In genomic region chr11:61545341-61545740, GRCh38 we compare ENCODE assay signal across 10 cellular contexts. TPM values are rescaled to one million over a fixed set of nuclear protein-coding genes. Genes with fewer than 3 reads are reported as not detected.
DNase-seq lines count a peak whose midpoint lies in the region; ATAC-seq, FAIRE-seq and TF ChIP-seq lines count a peak whose summit lies in the region.
"Had no signal": no experiment of that assay in that cellular context is flagged by ENCODE, and none has a peak within 500 bp of the region (broad histone marks: within the 10 kb centered on the region; RNA-seq: fewer than 3 reads in every experiment).

No MANE protein-coding gene starts in this region.

- TF ChIP-seq EP300 in A549 (IDR thresholded peaks at IDR 0.05): no peak
- TF ChIP-seq EP300 in sigmoid colon (IDR thresholded peaks at IDR 0.05): no peak

- H3F3A ChIP-seq in PC-3 (ENCODE audit: low read length, unreplicated experiment): no peaks in the 10 kb centered on the region

- intact Hi-C loops in PC-3 (cut with micrococcal nuclease): no loop called here
- intact Hi-C loops in vagina (cut with DNase I): no loop called here
- intact Hi-C loops in sigmoid colon (cut with DNase I): no loop called here

- WGBS in A549 (ENCODE audit: missing lambda C conversion rate): 61% methylated on average over 5 of the region's 7 CpGs
- WGBS in sigmoid colon, 2 donors: 94 to 96% methylated on average over 7 of the region's 7 CpGs

- no peak overlapping the region for H3K27ac ChIP-seq in A549
- no peak overlapping the region for H3K27ac ChIP-seq in PC-3 (ENCODE audit: low read length)
- no peak overlapping the region for H3K27ac ChIP-seq in vagina
- H3K27ac ChIP-seq in sigmoid colon: no peak overlapping the region

- no peaks in the 10 kb centered on the region for H3K9me2 ChIP-seq in PC-3 (replicated peaks; ENCODE audit: low read length)

- H3K27me3 ChIP-seq in PC-3 (ENCODE audit: low read length): no peaks in the 10 kb centered on the region
- H3K27me3 ChIP-seq in vagina: no peaks in the 10 kb centered on the region
- H3K27me3 ChIP-seq in sigmoid colon: peaks cover 11 to 59% (median 25%) of the 10 kb centered on the region in 3 donors

- H3K4me3 ChIP-seq in A549: no peak overlapping the region
- H3K4me3 ChIP-seq in PC-3 (ENCODE audit: low read length): no peak overlapping the region
- H3K4me3 ChIP-seq in fibroblast of villous mesenchyme (ENCODE audit: low read depth, low read length): no peak overlapping the region
- no peak overlapping the region for H3K4me3 ChIP-seq in vagina
- no peak overlapping the region for H3K4me3 ChIP-seq in sigmoid colon

- H3K4me2 ChIP-seq in A549 (no peak overlapping the region), PC-3 (ENCODE audit: low read length) (no peak overlapping the region)

- DNase-seq in A549 (ENCODE audit: low read depth in 1 of 2, low spot score in 1 of 2) (peak; percentile 42 to 83), PC-3 (peak; percentile 33), fibroblast of villous mesenchyme (ENCODE audit: low read depth) (no peak), vagina (ENCODE audit: extremely low spot score in 2 of 2) (no peak), inferior parietal cortex (ENCODE audit: extremely low spot score) (no peak), sigmoid colon (no peak)
- DNase-seq in stimulated activated CD4-positive, alpha-beta T cell treated with anti-CD3 and anti-CD28 coated beads, Interleukin-4, amount 100 ng/mL, for 24 hours: no peak
- DNase-seq: NCI-H1930, T-helper 9 cell had no signal

- no peaks in the 10 kb centered on the region for H4K20me1 ChIP-seq in PC-3 (ENCODE audit: low read length)

- H3K4me1 ChIP-seq in A549 (peaks cover 35% of the 10 kb centered on the region), PC-3 (ENCODE audit: insufficient read depth, low read length) (peaks cover 41% of the 10 kb centered on the region), vagina (no peaks in the 10 kb centered on the region), sigmoid colon (peaks cover 0 to 9% (median 4%) of the 10 kb centered on the region in 4 donors)

- no TSS peak for BruUV-seq in PC-3 (replicated peaks; lab: Mats Ljungman, UMichigan)

- TF ChIP-seq POLR2A in A549 (IDR thresholded peaks at IDR 0.05; ENCODE audit: low read length): no peak
- TF ChIP-seq POLR2A in vagina (IDR thresholded peaks at IDR 0.05): no peak
- TF ChIP-seq POLR2A in sigmoid colon (IDR thresholded peaks at IDR 0.05): no peak

- no peak for TF ChIP-seq RAD21 in A549 (conservative IDR thresholded peaks at IDR 0.05 in 1 of 2, IDR thresholded peaks at IDR 0.05 in 1 of 2)

- H3K9ac ChIP-seq in PC-3 (ENCODE audit: low read length): no peak overlapping the region

- no peak for FAIRE-seq in A549 (lab: Jason Lieb, UNC)

- CTCF ChIA-PET in A549 (lab: Yijun Ruan, JAX) (interaction anchor here (0.7 to 5.7 kb wide), 16 partner anchors 9 to 108 kb away, joined by 3 to 56 read pairs (median 6); partner anchors contain the start of gene LRRC10B), PC-3 (lab: Charles Lee) (interaction anchor here (0.8 kb wide), 1 partner anchor 22 kb away, joined by 4 read pairs; no protein-coding TSS in a partner anchor)

- H3K79me2 ChIP-seq in PC-3 (ENCODE audit: low read length): no peaks in the 10 kb centered on the region

- ATAC-seq in A549 (peak in 1 of 2 experiments; percentile 42; a peak in 3 of 6 replicates), PC-3 (no peak)

- H2AFZ ChIP-seq in PC-3 (ENCODE audit: low read length): no peak overlapping the region

- POLR2A ChIA-PET in A549 (lab: Yijun Ruan, JAX): no interaction called here
- POLR2A ChIA-PET in PC-3 (lab: Charles Lee; ENCODE audit: unreplicated experiment): no interaction called here

- H3K9me3 ChIP-seq in A549 (no peaks in the 10 kb centered on the region), PC-3 (ENCODE audit: low read length) (no peaks in the 10 kb centered on the region), vagina (no peaks in the 10 kb centered on the region), sigmoid colon (no peaks in the 10 kb centered on the region)

- TF ChIP-seq CTCF in A549 (IDR thresholded peaks at IDR 0.05): peak; percentile 29; the same call in 2 of the 3 replicates
- TF ChIP-seq CTCF in GM12874 (IDR thresholded peaks at IDR 0.05; ENCODE audit: insufficient read depth, low read depth, low read length): peak; percentile 57
- peak; percentile 82 for TF ChIP-seq CTCF in PC-3 (conservative IDR thresholded peaks at IDR 0.05; ENCODE audit: low read depth, low read length)
- peak; percentile 46 for TF ChIP-seq CTCF in fibroblast of villous mesenchyme (IDR thresholded peaks at IDR 0.05; ENCODE audit: insufficient read depth, low read depth, low read length)
- no peak for TF ChIP-seq CTCF in vagina (IDR thresholded peaks at IDR 0.05)
- no peak for TF ChIP-seq CTCF in sigmoid colon (IDR thresholded peaks at IDR 0.05)

- H3K36me3 ChIP-seq in PC-3 (ENCODE audit: low read depth, low read length) (no peaks in the 10 kb centered on the region), vagina (no peaks in the 10 kb centered on the region), sigmoid colon (no peaks in the 10 kb centered on the region)

TF ChIP-seq in A549, 52 proteins besides CTCF, POLR2A, EP300 and RAD21:
- TF ChIP-seq REST (IDR thresholded peaks at IDR 0.05) (0 out of 2 replicates have a peak, but pooled peaks have one; percentile 20), E2F6 (IDR thresholded peaks at IDR 0.05; ENCODE audit: borderline replicate concordance, low read depth) (no peak), HOXB5 (CRISPR knock-in tag; IDR thresholded peaks at IDR 0.05) (0 out of 2 replicates have a peak, but pooled peaks have one; percentile 53), HDAC2 (IDR thresholded peaks at IDR 0.05) (no peak), CHD2 (IDR thresholded peaks at IDR 0.05; ENCODE audit: low read length, partially characterized antibody) (no peak), FOSL2 (IDR thresholded peaks at IDR 0.05) (no peak), FOSL2 (CRISPR knock-in tag; IDR thresholded peaks at IDR 0.05) (no peak), HOXB13 (CRISPR knock-in tag; IDR thresholded peaks at IDR 0.05; ENCODE audit: low read depth) (peak; percentile 63; the same call in 1 of the 2 replicates), KDM1A (IDR thresholded peaks at IDR 0.05; ENCODE audit: low read depth) (no peak), GATA3 (IDR thresholded peaks at IDR 0.05; ENCODE audit: borderline replicate concordance) (no peak), EHMT2 (IDR thresholded peaks at IDR 0.05; ENCODE audit: low read depth) (peak; percentile 95), NR3C1 (IDR thresholded peaks at IDR 0.05) (no peak), ZNF302 (CRISPR knock-in tag; IDR thresholded peaks at IDR 0.05) (no peak)

RNA-seq across cellular contexts. Expression of gene SYT7, which starts 35.5 kb away (rescaled TPM):
- polyA plus RNA-seq in A549 (2011; rRNA removed) (0.37 and 0.38 TPM in 2 replicates), A549 (2017; fragmentation: RNase III; extraction: RNeasy Plus Mini Kit Qiagen cat#74134 plus additional on column Dnase treatment) (0.78 to 1.0 TPM (median 1.0 TPM) in 3 replicates), sigmoid colon (1 to 10 TPM; 4.2 to 8.4 (median 6.6) TPM)
- 0.77 and 1.1 TPM in 2 replicates for polyA plus RNA-seq in A549 (2012; cell fraction: cytosol; rRNA removed)
- polyA plus RNA-seq in A549 (2012; cell fraction: nucleus; rRNA removed): 0.61 and 1.3 TPM in 2 replicates
- polyA minus RNA-seq in A549 (2011; rRNA and poly(A)+ RNA removed): 0.41 and 0.49 TPM in 2 replicates
- total RNA-seq in PC-3 (2014; rRNA removed) (21.5 and 23.2 TPM in 2 replicates), fibroblast of villous mesenchyme (0.43 and 2.6 TPM in 2 replicates), vagina (3.4 TPM), sigmoid colon (1 to 10 TPM in 3 of 4 donors, under 1 TPM in 1; 0.66 to 3.6 (median 1.6) TPM)

RNA-seq across cellular contexts. Expression of gene LRRC10B, which starts 36.8 kb away (rescaled TPM):
- polyA plus RNA-seq in A549 (2011; rRNA removed): 0.03 TPM in 1 of 2 replicates, not detected in the other
- polyA plus RNA-seq in A549 (2012; cell fraction: cytosol; rRNA removed): 0.04 and 0.09 TPM in 2 replicates
- 0.07 TPM in 2 replicates for polyA plus RNA-seq in A549 (2012; cell fraction: nucleus; rRNA removed)
- polyA plus RNA-seq in A549 (2017; fragmentation: RNase III; extraction: RNeasy Plus Mini Kit Qiagen cat#74134 plus additional on column Dnase treatment): 0.04 to 0.13 TPM in 2 of 3 replicates, not detected in the other
- not detected in 2 replicates for polyA minus RNA-seq in A549 (2011; rRNA and poly(A)+ RNA removed)
- 0.55 TPM in 1 of 2 replicates, not detected in the other for total RNA-seq in PC-3 (2014; rRNA removed)
- total RNA-seq in fibroblast of villous mesenchyme: not detected in 2 replicates
- total RNA-seq in vagina: 0.74 TPM
- 1 to 10 TPM in 2 of 4 donors, under 1 TPM in 2; 0.71 to 4.4 (median 1.3) TPM for total RNA-seq in sigmoid colon
- 1 to 10 TPM in 1 of 3 donors, not detected in 2; 1.1 TPM for polyA plus RNA-seq in sigmoid colon

Comparison
In these comparisons a context has a peak if more than half of its experiments do, and no peak if none do; other contexts are left out.
1. DNase-seq: peak in A549 (2 of 2) and PC-3 (single experiment); none in fibroblast of villous mesenchyme (single experiment), vagina (0 of 2), stimulated activated CD4-positive, alpha-beta T cell treated with anti-CD3 and anti-CD28 coated beads, Interleukin-4, amount 100 ng/mL, for 24 hours (single experiment), inferior parietal cortex (single experiment) and sigmoid colon (single experiment).
2. CTCF ChIP-seq: peak in A549 (single experiment), GM12874 (single experiment), PC-3 (single experiment) and fibroblast of villous mesenchyme (single experiment); none in vagina (0 of 3) and sigmoid colon (0 of 4).